Comparison of ENCODE assay signal across 19 cellular contexts in genomic region chr2:44944952-44945612, GRCh38. TPM values are rescaled to one million over a fixed set of nuclear protein-coding genes. Genes with fewer than 3 reads are reported as not detected.
A peak's percentile ranks its signal among the peaks of the same experiment; 100 is the strongest.
DNase-seq lines count a peak whose midpoint lies in the region; ATAC-seq and TF ChIP-seq lines count a peak whose summit lies in the region.
"Had no signal": no experiment of that assay in that cellular context is flagged by ENCODE, and none has a peak within 500 bp of the region (broad histone marks: within the 10 kb centered on the region; RNA-seq: fewer than 3 reads in every experiment).

No MANE protein-coding gene starts in this region.

- intact Hi-C loops in naive thymus-derived CD4-positive, alpha-beta T cell (cut with micrococcal nuclease) = loop anchor here in 1 of 2 donors (5.0 kb wide), 1 partner anchor 143 kb away; no protein-coding TSS in a partner anchor
- intact Hi-C loops in A673 (cut with micrococcal nuclease; ENCODE audit: unreplicated experiment) = no loop called here

- H3K36me3 Mint-ChIP-seq in activated naive CD8-positive, alpha-beta T cell = no peaks in the 10 kb centered on the region
- H3K36me3 Mint-ChIP-seq in activated naive CD8-positive, alpha-beta T cell treated with anti-CD3 and anti-CD28 coated beads, Interleukin-2, amount 50 U/mL, for 24 hours (ENCODE audit: low read depth) = no peaks in the 10 kb centered on the region
- peaks cover 0 to 1% (median 0%) of the 10 kb centered on the region in 5 donors for H3K36me3 Mint-ChIP-seq in naive thymus-derived CD4-positive, alpha-beta T cell

- DNase-seq in activated naive CD8-positive, alpha-beta T cell treated with anti-CD3 and anti-CD28 coated beads, Interleukin-2, amount 50 U/mL, for 24 hours = no peak
- DNase-seq in adipocyte (ENCODE audit: low read depth) = no peak
- no peak for DNase-seq in naive thymus-derived CD4-positive, alpha-beta T cell
- no peak for DNase-seq in suprapubic skin (ENCODE audit: low spot score in 2 of 2)
- no peak for DNase-seq in A673 (ENCODE audit: low spot score)
- DNase-seq in amniotic stem cell (lab: John Stamatoyannopoulos, UW) = no peak
- DNase-seq: immature natural killer cell; Kasumi-1; NCI-H1694; NCI-H510A treated with DMSO at 0.1 percent for 48 hours; Peyer's patch; stimulated activated CD4-positive, alpha-beta T cell treated with anti-CD3 and anti-CD28 coated beads, Interleukin-2, amount 100 ng/mL, for 48 hours had no signal

- POLR2A ChIA-PET in naive thymus-derived CD4-positive, alpha-beta T cell (lab: Charles Lee) = no interaction called here
- POLR2A ChIA-PET in A673 (lab: Charles Lee; ENCODE audit: low non-redundant PET) = no interaction called here

- H3K4me3 ChIP-seq in adipocyte (ENCODE audit: low read length) (peak overlapping the region; percentile 54), suprapubic skin (peak overlapping the region; percentile 23), A673 (ENCODE audit: low read depth, low read length, poor library complexity, severe bottlenecking) (no peak overlapping the region)
- H3K4me3 ChIP-seq in naive thymus-derived CD4-positive, alpha-beta T cell (ENCODE audit: low read length) = no peak overlapping the region
- H3K4me3 ChIP-seq: GM12878, Peyer's patch had no signal

- no peak overlapping the region for H3K27ac ChIP-seq in naive thymus-derived CD4-positive, alpha-beta T cell (ENCODE audit: low read depth, low read length)
- H3K27ac ChIP-seq in suprapubic skin = no peak overlapping the region
- no peak overlapping the region for H3K27ac ChIP-seq in A673 (ENCODE audit: low read depth, low read length, poor library complexity, severe bottlenecking)
- H3K27ac ChIP-seq: Peyer's patch had no signal

- H3K27ac Mint-ChIP-seq in activated naive CD8-positive, alpha-beta T cell = no peak overlapping the region
- no peak overlapping the region for H3K27ac Mint-ChIP-seq in activated naive CD8-positive, alpha-beta T cell treated with anti-CD3 and anti-CD28 coated beads, Interleukin-2, amount 50 U/mL, for 24 hours
- H3K27ac Mint-ChIP-seq in naive thymus-derived CD4-positive, alpha-beta T cell = peak overlapping the region in 1 of 9 donors; percentile 69
- H3K27ac Mint-ChIP-seq: immature natural killer cell had no signal

- TF ChIP-seq POLR2A in suprapubic skin (IDR thresholded peaks at IDR 0.05) = no peak

- H3K4me3 Mint-ChIP-seq in activated naive CD8-positive, alpha-beta T cell = peak overlapping the region; percentile 46
- H3K4me3 Mint-ChIP-seq in activated naive CD8-positive, alpha-beta T cell treated with anti-CD3 and anti-CD28 coated beads, Interleukin-2, amount 50 U/mL, for 24 hours = no peak overlapping the region
- H3K4me3 Mint-ChIP-seq in naive thymus-derived CD4-positive, alpha-beta T cell = peak overlapping the region in 8 of 10 donors; percentile 12 to 90 (median 50)

- CTCF ChIA-PET in naive thymus-derived CD4-positive, alpha-beta T cell (lab: Charles Lee) = no interaction called here
- CTCF ChIA-PET in A673 (lab: Charles Lee) = no interaction called here

- H3K4me1 ChIP-seq in adipocyte (ENCODE audit: control insufficient read depth, insufficient read depth, low read length) (peaks cover 9% of the 10 kb centered on the region), suprapubic skin (peaks cover 45% of the 10 kb centered on the region), A673 (ENCODE audit: insufficient read depth, low read length, poor library complexity, severe bottlenecking) (no peaks in the 10 kb centered on the region)
- H3K4me1 ChIP-seq in naive thymus-derived CD4-positive, alpha-beta T cell (ENCODE audit: control insufficient read depth in 2 of 2, insufficient read depth in 2 of 2, low read length in 2 of 2) = no peaks in the 10 kb centered on the region

- no peak for TF ChIP-seq CTCF in suprapubic skin (IDR thresholded peaks at IDR 0.05)
- TF ChIP-seq CTCF in A673 (conservative IDR thresholded peaks at IDR 0.05; ENCODE audit: low read depth, low read length) = no peak

- peaks cover 84% of the 10 kb centered on the region for H3K27me3 ChIP-seq in adipocyte (replicated peaks; ENCODE audit: control insufficient read depth, insufficient read depth, low read length)
- H3K27me3 ChIP-seq in naive thymus-derived CD4-positive, alpha-beta T cell (ENCODE audit: control insufficient read depth in 2 of 2, insufficient read depth in 2 of 2, low read length in 2 of 2) = peaks cover 0 to 10% of the 10 kb centered on the region in 2 donors
- peaks cover 97% of the 10 kb centered on the region for H3K27me3 ChIP-seq in suprapubic skin
- H3K27me3 ChIP-seq in A673 (replicated peaks; ENCODE audit: insufficient read depth, low read depth, low read length, poor library complexity) = peaks cover 11% of the 10 kb centered on the region

- ATAC-seq in activated naive CD8-positive, alpha-beta T cell treated with anti-CD3 and anti-CD28 coated beads, Interleukin-2, amount 50 U/mL, for 24 hours = no peak
- ATAC-seq in naive thymus-derived CD4-positive, alpha-beta T cell = no peak
- ATAC-seq in HG03108 (IDR thresholded peaks at IDR 0.05; ENCODE audit: unreplicated experiment) = no peak
- ATAC-seq: GM12878 had no signal

- peaks cover 48% of the 10 kb centered on the region for H3K27me3 Mint-ChIP-seq in activated naive CD8-positive, alpha-beta T cell
- H3K27me3 Mint-ChIP-seq in activated naive CD8-positive, alpha-beta T cell treated with anti-CD3 and anti-CD28 coated beads, Interleukin-2, amount 50 U/mL, for 24 hours = peaks cover 87% of the 10 kb centered on the region
- H3K27me3 Mint-ChIP-seq in naive thymus-derived CD4-positive, alpha-beta T cell = peaks cover 68 to 94% (median 84%) of the 10 kb centered on the region in 5 donors

- TF ChIP-seq EP300 in suprapubic skin (IDR thresholded peaks at IDR 0.05) = no peak

- H3K4me1 Mint-ChIP-seq in activated naive CD8-positive, alpha-beta T cell (ENCODE audit: low read depth) = peaks cover 40% of the 10 kb centered on the region
- peaks cover 36% of the 10 kb centered on the region for H3K4me1 Mint-ChIP-seq in activated naive CD8-positive, alpha-beta T cell treated with anti-CD3 and anti-CD28 coated beads, Interleukin-2, amount 50 U/mL, for 24 hours
- peaks cover 16 to 55% (median 42%) of the 10 kb centered on the region in 7 donors for H3K4me1 Mint-ChIP-seq in naive thymus-derived CD4-positive, alpha-beta T cell

- H3K9ac ChIP-seq in adipocyte (ENCODE audit: low read length) = no peak overlapping the region

- no peaks in the 10 kb centered on the region for H3K9me3 Mint-ChIP-seq in activated naive CD8-positive, alpha-beta T cell (ENCODE audit: low read depth)
- H3K9me3 Mint-ChIP-seq in activated naive CD8-positive, alpha-beta T cell treated with anti-CD3 and anti-CD28 coated beads, Interleukin-2, amount 50 U/mL, for 24 hours = no peaks in the 10 kb centered on the region
- peaks cover 0 to 3% (median 0%) of the 10 kb centered on the region in 11 donors for H3K9me3 Mint-ChIP-seq in naive thymus-derived CD4-positive, alpha-beta T cell

- H3K9me3 ChIP-seq in adipocyte (ENCODE audit: control insufficient read depth, low read length) (no peaks in the 10 kb centered on the region), suprapubic skin (no peaks in the 10 kb centered on the region), A673 (ENCODE audit: low read depth, low read length, poor library complexity, severe bottlenecking) (no peaks in the 10 kb centered on the region)
- no peaks in the 10 kb centered on the region for H3K9me3 ChIP-seq in naive thymus-derived CD4-positive, alpha-beta T cell (ENCODE audit: control insufficient read depth in 2 of 3, low read length in 3 of 3)
- H3K9me3 ChIP-seq: Peyer's patch had no signal

- WGBS in suprapubic skin = 27% methylated on average over 18 of the region's 18 CpGs

- H3K36me3 ChIP-seq in adipocyte (ENCODE audit: control insufficient read depth, insufficient read depth, low read length, severe bottlenecking) (no peaks in the 10 kb centered on the region), suprapubic skin (no peaks in the 10 kb centered on the region), A673 (ENCODE audit: insufficient read depth, low read length, poor library complexity, severe bottlenecking) (no peaks in the 10 kb centered on the region)
- no peaks in the 10 kb centered on the region for H3K36me3 ChIP-seq in naive thymus-derived CD4-positive, alpha-beta T cell (ENCODE audit: control insufficient read depth in 2 of 3, insufficient read depth in 3 of 3, low read length in 3 of 3)
- H3K36me3 ChIP-seq: Peyer's patch had no signal

- BruUV-seq in A673 (replicated peaks; lab: Mats Ljungman, UMichigan) = no TSS peak

RNA-seq across cellular contexts. Expression of gene SIX3, which starts 3.6 kb away (rescaled TPM):
- not detected for total RNA-seq in naive thymus-derived CD4-positive, alpha-beta T cell
- not detected for polyA plus RNA-seq in naive thymus-derived CD4-positive, alpha-beta T cell
- under 1 TPM in 1 of 4 donors, not detected in 3; 0.38 TPM for total RNA-seq in suprapubic skin
- 0.56 and 0.59 TPM in 2 replicates for total RNA-seq in A673 (2021)
- total RNA-seq: Daoy, dermis microvascular lymphatic vessel endothelial cell, mesenteric fat pad, Peyer's patch, pulmonary artery endothelial cell had no signal
- polyA plus RNA-seq: immature natural killer cell had no signal

Comparison
In these comparisons a context has a peak if more than half of its experiments do, and no peak if none do; other contexts are left out.
1. H3K4me3 ChIP-seq: peak in adipocyte (single experiment) and suprapubic skin (single experiment); none in naive thymus-derived CD4-positive, alpha-beta T cell (single experiment) and A673 (single experiment).